18 cellular contexts compared by ENCODE assay signal in genomic region chr10:11482306-11482705, GRCh38.
"Had no signal": no experiment of that assay in that cellular context is flagged by ENCODE, and none has a peak within 500 bp of the region (broad histone marks: within the 10 kb centered on the region; RNA-seq: fewer than 3 reads in every experiment).

No MANE protein-coding gene starts in this region.

- DNase-seq: activated CD4-positive, alpha-beta T cell treated with anti-CD3 and anti-CD28 coated beads for 1 hour; activated gamma-delta T cell treated with Interleukin-2 at 50 U/mL for 16 hours; activated T-cell treated with anti-CD3 and anti-CD28 coated beads, Interleukin-2, amount 50 U/mL, for 1 hour; anterior cingulate cortex; body of pancreas; cortex of kidney; erythroblast; foreskin melanocyte; kidney glomerular epithelial cell; left lung; naive thymus-derived CD8-positive, alpha-beta T cell; ovary; psoas muscle; stimulated activated CD4-positive, alpha-beta T cell treated with anti-CD3 and anti-CD28 coated beads, Interleukin-4, amount 100 ng/mL, for 24 hours; stimulated activated naive CD8-positive, alpha-beta T cell treated with anti-CD3 and anti-CD28 coated beads, Interleukin-15, Interleukin-2, amounts not matched to agents 100 U/mL and 50 U/mL, for 24 hours; upper lobe of right lung; WERI-Rb-1 had no signal

- H3K9me3 Mint-ChIP-seq: activated naive CD4-positive, alpha-beta T cell treated with anti-CD3 and anti-CD28 coated beads, Interleukin-2, amount 50 U/mL, for 24 hours; naive thymus-derived CD8-positive, alpha-beta T cell had no signal

- H3K27ac Mint-ChIP-seq: activated naive CD4-positive, alpha-beta T cell treated with anti-CD3 and anti-CD28 coated beads, Interleukin-2, amount 50 U/mL, for 24 hours had no signal

- ATAC-seq: body of pancreas; left lung; naive thymus-derived CD8-positive, alpha-beta T cell; psoas muscle; stimulated activated naive CD8-positive, alpha-beta T cell treated with anti-CD3 and anti-CD28 coated beads, Interleukin-15, Interleukin-2, amounts not matched to agents 100 U/mL and 50 U/mL, for 24 hours; upper lobe of right lung had no signal

- H3K4me3 Mint-ChIP-seq: activated naive CD4-positive, alpha-beta T cell treated with anti-CD3 and anti-CD28 coated beads, Interleukin-2, amount 50 U/mL, for 24 hours; naive thymus-derived CD8-positive, alpha-beta T cell had no signal

- H3K27me3 Mint-ChIP-seq: activated naive CD4-positive, alpha-beta T cell treated with anti-CD3 and anti-CD28 coated beads, Interleukin-2, amount 50 U/mL, for 24 hours; naive thymus-derived CD8-positive, alpha-beta T cell had no signal
